8 cellular contexts compared by ENCODE assay signal in the genomic region with DNA sequence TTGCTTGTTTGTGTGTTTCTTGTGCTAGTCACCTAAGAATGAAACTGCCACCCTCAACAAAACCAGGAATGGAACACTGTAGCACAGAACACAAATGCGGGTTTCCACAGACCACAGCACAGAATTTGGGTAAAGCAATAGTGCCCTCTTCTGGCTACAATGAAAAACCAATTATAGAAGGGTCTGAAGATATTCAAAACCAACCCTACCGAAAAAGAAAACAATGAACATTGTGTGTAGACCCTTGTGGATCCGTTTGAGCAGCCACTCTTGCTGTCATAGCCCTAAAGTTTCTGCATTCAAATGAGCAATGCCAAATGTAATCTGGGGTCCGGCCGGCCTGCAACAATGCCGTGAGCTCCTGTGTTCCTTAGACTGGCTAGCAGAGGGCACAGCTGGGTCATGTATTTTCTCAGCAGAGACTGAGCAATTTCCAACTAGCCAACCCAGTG. TPM values are rescaled to one million over a fixed set of nuclear protein-coding genes. Genes with fewer than 3 reads are reported as not detected.
DNase-seq lines count a peak whose midpoint lies in the region; ATAC-seq and TF ChIP-seq lines count a peak whose summit lies in the region.

No MANE protein-coding gene starts in this region.

- intact Hi-C loops in right cardiac atrium (cut with DNase I): loop anchor here in 3 of 4 donors (2.0 to 10.0 kb wide), 3 partner anchors 746 to 864 kb away; no protein-coding TSS in a partner anchor
- intact Hi-C loops in sigmoid colon (cut with DNase I): loop anchor here (1.0 kb wide), 1 partner anchor 747 kb away; no protein-coding TSS in a partner anchor

- H3K27me3 ChIP-seq in adipocyte (replicated peaks; ENCODE audit: control insufficient read depth, insufficient read depth, low read length): no peaks in the 10 kb centered on the region
- H3K27me3 ChIP-seq in right cardiac atrium (ENCODE audit: control insufficient read depth, insufficient read depth): no peaks in the 10 kb centered on the region
- H3K27me3 ChIP-seq in sigmoid colon: no peaks in the 10 kb centered on the region

- 16% methylated on average over 6 of the region's 6 CpGs for WGBS in right cardiac atrium
- WGBS in sigmoid colon, 2 donors: 17 to 20% methylated on average over 6 of the region's 6 CpGs

- no peak overlapping the region for H3K27ac ChIP-seq in right cardiac atrium (ENCODE audit: low read length)
- H3K27ac ChIP-seq in sigmoid colon: no peak overlapping the region

- H3K36me3 ChIP-seq in adipocyte (ENCODE audit: control insufficient read depth, insufficient read depth, low read length, severe bottlenecking) (no peaks in the 10 kb centered on the region), sigmoid colon (no peaks in the 10 kb centered on the region)

- no peak for TF ChIP-seq EP300 in sigmoid colon (IDR thresholded peaks at IDR 0.05)

- H3K9me3 ChIP-seq in adipocyte (ENCODE audit: control insufficient read depth, low read length): no peaks in the 10 kb centered on the region
- H3K9me3 ChIP-seq in right cardiac atrium (ENCODE audit: control insufficient read depth, low read length): no peaks in the 10 kb centered on the region
- no peaks in the 10 kb centered on the region for H3K9me3 ChIP-seq in sigmoid colon

- H3K9ac ChIP-seq in adipocyte (ENCODE audit: low read length): peak overlapping the region; percentile 32

- TF ChIP-seq POLR2A in sigmoid colon (IDR thresholded peaks at IDR 0.05): no peak

- H3K4me1 ChIP-seq in adipocyte (ENCODE audit: control insufficient read depth, insufficient read depth, low read length) (peaks cover 40% of the 10 kb centered on the region), right cardiac atrium (ENCODE audit: control insufficient read depth, insufficient read depth, low read length) (no peaks in the 10 kb centered on the region), sigmoid colon (peaks cover 0 to 11% (median 2%) of the 10 kb centered on the region in 4 donors)

- H3K4me3 ChIP-seq in adipocyte (ENCODE audit: low read length) (no peak overlapping the region), right cardiac atrium (ENCODE audit: low read length) (no peak overlapping the region), sigmoid colon (no peak overlapping the region)

- TF ChIP-seq CTCF in GM12874 (IDR thresholded peaks at IDR 0.05; ENCODE audit: insufficient read depth, low read depth, low read length) (peak; percentile 53), sigmoid colon (IDR thresholded peaks at IDR 0.05) (peak; percentile 29 to 72 (median 69))

- ATAC-seq in HG03139 (IDR thresholded peaks at IDR 0.05; ENCODE audit: unreplicated experiment) (peak; percentile 48), right cardiac atrium (peak; percentile 86 to 89)

- DNase-seq in AML-193 (lab: John Stamatoyannopoulos, UW) (peak; percentile 43 to 64), NCI-H748 treated with DMSO at 0.1 percent for 48 hours (lab: John Stamatoyannopoulos, UW) (peak; percentile 87), adipocyte (ENCODE audit: low read depth) (peak; percentile 80), right cardiac atrium (no peak), sigmoid colon (no peak), NK-92 (lab: John Stamatoyannopoulos, UW; ENCODE audit: unreplicated experiment) (no peak)

RNA-seq across cellular contexts. Expression of a gene that starts 8.3 kb away (rescaled TPM):
- total RNA-seq in right cardiac atrium: 10 to 100 TPM in 1 of 4 donors, 1 to 10 TPM in 3; 5.3 to 14.9 (median 7.0) TPM
- polyA plus RNA-seq in right cardiac atrium: 2.9 TPM
- 10 to 100 TPM in 2 of 4 donors, 1 to 10 TPM in 2; 3.9 to 19.9 (median 8.3) TPM for total RNA-seq in sigmoid colon
- polyA plus RNA-seq in sigmoid colon: 10 to 100 TPM in 1 of 3 donors, 1 to 10 TPM in 2; 3.6 to 13.0 (median 4.4) TPM

RNA-seq across cellular contexts. Expression of a gene that starts 36.2 kb away (rescaled TPM):
- 10 to 100 TPM; 76.7 to 84.3 (median 81.7) TPM for total RNA-seq in right cardiac atrium
- polyA plus RNA-seq in right cardiac atrium: 63.0 TPM
- total RNA-seq in sigmoid colon: 100 to 1,000 TPM in 2 of 4 donors, 10 to 100 TPM in 2; 76.2 to 132 (median 108) TPM
- polyA plus RNA-seq in sigmoid colon: 10 to 100 TPM; 51.7 to 97.2 (median 77.9) TPM

Comparison
In these comparisons a context has a peak if more than half of its experiments do, and no peak if none do; other contexts are left out.
1. DNase-seq: peak in AML-193 (2 of 2), NCI-H748 treated with DMSO at 0.1 percent for 48 hours (single experiment) and adipocyte (single experiment); none in right cardiac atrium (0 of 3), sigmoid colon (single experiment) and NK-92 (single experiment).